9 cellular contexts compared by ENCODE assay signal in genomic region chr17:64491034-64491860, GRCh38.
DNase-seq lines count a peak whose midpoint lies in the region; ATAC-seq and TF ChIP-seq lines count a peak whose summit lies in the region.
"Had no signal": no experiment of that assay in that cellular context is flagged by ENCODE, and none has a peak within 500 bp of the region (broad histone marks: within the 10 kb centered on the region; RNA-seq: fewer than 3 reads in every experiment).

No MANE protein-coding gene starts in this region.

- H3K79me2 ChIP-seq in OCI-LY3 (ENCODE audit: low read length), result peaks cover 37% of the 10 kb centered on the region

- H3K36me3 ChIP-seq in OCI-LY3 (replicated peaks; ENCODE audit: low read depth, low read length), result peaks cover 52% of the 10 kb centered on the region

- no peaks in the 10 kb centered on the region for H3K9me3 ChIP-seq in OCI-LY3 (ENCODE audit: insufficient read depth, low read length)
- H3K9me3 ChIP-seq: SJSA1 had no signal

- peaks cover 17% of the 10 kb centered on the region; the same call in 1 of the 2 replicates for H3K4me1 ChIP-seq in OCI-LY3 (ENCODE audit: low read length)

- ATAC-seq in HG03460 (IDR thresholded peaks at IDR 0.05; ENCODE audit: unreplicated experiment) (no peak), HG03354 (IDR thresholded peaks at IDR 0.05; ENCODE audit: poor library complexity, severe bottlenecking, unreplicated experiment) (no peak)

- H3K4me2 ChIP-seq in OCI-LY3 (ENCODE audit: low read length), result no peak overlapping the region

- H3K27me3 ChIP-seq in OCI-LY3 (ENCODE audit: low read depth, low read length), result no peaks in the 10 kb centered on the region
- H3K27me3 ChIP-seq: SJSA1 had no signal

- H2AFZ ChIP-seq in OCI-LY3 (ENCODE audit: low read depth, low read length), result no peak overlapping the region

- no peak overlapping the region for H3K4me3 ChIP-seq in OCI-LY3 (ENCODE audit: low read length)
- H3K4me3 ChIP-seq: SJSA1 had no signal

- peak; percentile 52 for DNase-seq in activated naive CD4-positive, alpha-beta T cell treated with Interleukin-2 at 50 U/mL for 16 hours
- peak; percentile 58 for DNase-seq in iris pigment epithelial cell (ENCODE audit: low read depth)
- DNase-seq in stromal cell of bone marrow (ENCODE audit: low read depth), result peak; percentile 34
- no peak for DNase-seq in iPS-NIHi11 (ENCODE audit: low spot score)

- no peak overlapping the region for H3K27ac ChIP-seq in OCI-LY3 (ENCODE audit: low read length)
- H3K27ac ChIP-seq: SJSA1 had no signal

- H4K20me1 ChIP-seq in OCI-LY3 (ENCODE audit: insufficient read depth, low read length), result no peaks in the 10 kb centered on the region

- TF ChIP-seq CTCF in GM12873 (IDR thresholded peaks at IDR 0.05; ENCODE audit: insufficient read depth, low read depth, low read length, missing control alignments) (peak; percentile 74), OCI-LY3 (IDR thresholded peaks at IDR 0.05; ENCODE audit: low read depth, low read length) (peak; percentile 65)

- no peak overlapping the region for H3K9ac ChIP-seq in OCI-LY3 (ENCODE audit: low read length)
